Comparison of ENCODE assay signal across 8 cellular contexts in genomic region chr17:59361916-59362810, GRCh38. TPM values are rescaled to one million over a fixed set of nuclear protein-coding genes. Genes with fewer than 3 reads are reported as not detected.
DNase-seq lines count a peak whose midpoint lies in the region; ATAC-seq, FAIRE-seq and TF ChIP-seq lines count a peak whose summit lies in the region.

No MANE protein-coding gene starts in this region.

- no peak overlapping the region for H3K4me2 ChIP-seq in HepG2 (ENCODE audit: low read depth, low read length)

- no peak overlapping the region for H3K9ac ChIP-seq in HepG2 (ENCODE audit: insufficient read depth, low read depth, low read length)

- no peak overlapping the region for H2AFZ ChIP-seq in HepG2 (ENCODE audit: low read length)

- WGBS in esophagus, 2 donors = 42 to 54% methylated on average over 7 of the region's 7 CpGs
- WGBS in HepG2 (ENCODE audit: low lambda C conversion rate) = 99% methylated on average over 7 of the region's 7 CpGs

- no peaks in the 10 kb centered on the region for H3K9me3 ChIP-seq in cardiac muscle cell (ENCODE audit: low read depth)
- no peaks in the 10 kb centered on the region for H3K9me3 ChIP-seq in esophagus (ENCODE audit: control insufficient read depth in 2 of 2, insufficient read depth in 1 of 2, low read depth in 1 of 2, low read length in 1 of 2)
- no peaks in the 10 kb centered on the region for H3K9me3 ChIP-seq in gastrocnemius medialis
- H3K9me3 ChIP-seq in HepG2 (ENCODE audit: low read length) = no peaks in the 10 kb centered on the region

- H3K79me2 ChIP-seq in HepG2 (ENCODE audit: insufficient read depth, low read length) = peaks cover 11% of the 10 kb centered on the region

- CTCF ChIA-PET in activated CD4-positive, alpha-beta memory T cell treated with anti-CD3 and anti-CD28 coated beads for 36 hours (lab: Charles Lee) = interaction anchor here (0.7 to 2.3 kb wide), 12 partner anchors 19 to 424 kb away, joined by 3 to 18 read pairs (median 4); no protein-coding TSS in a partner anchor
- CTCF ChIA-PET in HepG2 (lab: Yijun Ruan, JAX; ENCODE audit: low intra/inter-chr PET ratio, low total read pairs) = no interaction called here

- peaks cover 63% of the 10 kb centered on the region for H3K4me1 ChIP-seq in cardiac muscle cell (ENCODE audit: low read depth)
- peaks cover 4 to 13% of the 10 kb centered on the region in 2 donors for H3K4me1 ChIP-seq in esophagus (ENCODE audit: control insufficient read depth in 2 of 2, insufficient read depth in 2 of 2, low read length in 1 of 2)
- peaks cover 86 to 93% of the 10 kb centered on the region in 2 donors for H3K4me1 ChIP-seq in gastrocnemius medialis
- H3K4me1 ChIP-seq in HepG2 (ENCODE audit: insufficient read depth, low read length) = peaks cover 44% of the 10 kb centered on the region

- H3K27ac ChIP-seq in cardiac muscle cell = peak overlapping the region; percentile 42
- H3K27ac ChIP-seq in esophagus (ENCODE audit: low read depth in 2 of 2, low read length in 1 of 2) = peak overlapping the region; percentile 52 to 75
- peak overlapping the region; percentile 96 to 99 (median 98) for H3K27ac ChIP-seq in gastrocnemius medialis
- H3K27ac ChIP-seq in HepG2 (ENCODE audit: extremely low read length, insufficient read depth, low read length) = no peak overlapping the region

- H3K36me3 ChIP-seq in cardiac muscle cell (peaks cover 11% of the 10 kb centered on the region), esophagus (ENCODE audit: control insufficient read depth in 2 of 2, insufficient read depth in 2 of 2, low read length in 1 of 2) (no peaks in the 10 kb centered on the region), gastrocnemius medialis (no peaks in the 10 kb centered on the region), HepG2 (replicated peaks in 1 of 2; ENCODE audit: control insufficient read depth in 1 of 2, insufficient read depth in 2 of 2, low read length in 2 of 2) (peaks cover 2 to 10% of the 10 kb centered on the region in 2 experiments; a peak in 3 of 5 replicates)

- no peak for TF ChIP-seq RAD21 in HepG2 (CRISPR knock-in tag; IDR thresholded peaks at IDR 0.05)

- DNase-seq in cardiac muscle cell (ENCODE audit: low read depth in 1 of 2, low spot score in 1 of 2) (peak in 1 of 2 donors; percentile 70), left ventricle myocardium superior (no peak), gastrocnemius medialis (no peak), C1 segment of cervical spinal cord (lab: John Stamatoyannopoulos, UW) (no peak), HepG2 (ENCODE audit: low spot score) (no peak)
- peak; percentile 60 for DNase-seq in activated CD4-positive, alpha-beta memory T cell treated with anti-CD3 and anti-CD28 coated beads for 36 hours

- peaks cover 3% of the 10 kb centered on the region for H3K36me3 Mint-ChIP-seq in activated CD4-positive, alpha-beta memory T cell treated with anti-CD3 and anti-CD28 coated beads for 36 hours

- in situ Hi-C loops in gastrocnemius medialis (cut with MboI; ENCODE audit: low sequenced_read_pairs in 4 of 4) = no loop called here
- in situ Hi-C loops in HepG2 (cut with HindIII; ENCODE audit: extremely low pct_ligation_motif_present, low pct_unique_long_range_greater_than_20kb) = no loop called here

- no peaks in the 10 kb centered on the region for H3K27me3 ChIP-seq in cardiac muscle cell
- no peaks in the 10 kb centered on the region for H3K27me3 ChIP-seq in esophagus (ENCODE audit: control insufficient read depth in 1 of 2, insufficient read depth in 2 of 2, low read length in 2 of 2)
- no peaks in the 10 kb centered on the region for H3K27me3 ChIP-seq in gastrocnemius medialis
- H3K27me3 ChIP-seq in HepG2 (ENCODE audit: control insufficient read depth in 1 of 2, insufficient read depth in 2 of 2, low read length in 2 of 2) = no peaks in the 10 kb centered on the region

- no peaks in the 10 kb centered on the region for H3K27me3 Mint-ChIP-seq in activated CD4-positive, alpha-beta memory T cell treated with anti-CD3 and anti-CD28 coated beads for 36 hours

- no peak for TF ChIP-seq CTCF in cardiac muscle cell (IDR thresholded peaks at IDR 0.05; ENCODE audit: low read depth, low read length)
- TF ChIP-seq CTCF in gastrocnemius medialis (IDR thresholded peaks at IDR 0.05 in 4 of 5, conservative IDR thresholded peaks at IDR 0.05 in 1 of 5) = no peak
- TF ChIP-seq CTCF in HepG2 (CRISPR knock-in tag; IDR thresholded peaks at IDR 0.05) = no peak

- no peak for FAIRE-seq in HepG2 (lab: Jason Lieb, UNC)

- peak overlapping the region; percentile 83 for H3K27ac Mint-ChIP-seq in activated CD4-positive, alpha-beta memory T cell treated with anti-CD3 and anti-CD28 coated beads for 36 hours

- POLR2A ChIA-PET in activated CD4-positive, alpha-beta memory T cell treated with anti-CD3 and anti-CD28 coated beads for 36 hours (lab: Charles Lee) = interaction anchor here (0.6 to 2.6 kb wide), 10 partner anchors 11 to 203 kb away, joined by 3 to 20 read pairs (median 4); partner anchors contain the start of gene DHX40
- POLR2A ChIA-PET in HepG2 (lab: Yijun Ruan, JAX) = no interaction called here

- ATAC-seq in left ventricle myocardium superior = no peak
- ATAC-seq in HG03378 (IDR thresholded peaks at IDR 0.05; ENCODE audit: unreplicated experiment) = peak; percentile 72
- ATAC-seq in gastrocnemius medialis = no peak
- no peak for ATAC-seq in HepG2

- TF ChIP-seq POLR2A in gastrocnemius medialis (IDR thresholded peaks at IDR 0.05) (no peak), HepG2 (IDR thresholded peaks at IDR 0.05; ENCODE audit: insufficient read depth in 1 of 2, low read depth in 2 of 2, low read length in 2 of 2) (no peak)

- intact Hi-C loops in left ventricle myocardium superior (cut with micrococcal nuclease) (no loop called here), gastrocnemius medialis (cut with DNase I; ENCODE audit: low total_unique reads) (no loop called here), HepG2 (cut with micrococcal nuclease; ENCODE audit: unreplicated experiment) (no loop called here)
- intact Hi-C loops in activated CD4-positive, alpha-beta memory T cell treated with anti-CD3 and anti-CD28 coated beads for 36 hours (cut with micrococcal nuclease) = loop anchor here (1.0 to 10.0 kb wide), 6 partner anchors 19 to 483 kb away; partner anchors contain the start of genes CLTC and YPEL2

- H3K4me3 Mint-ChIP-seq in activated CD4-positive, alpha-beta memory T cell treated with anti-CD3 and anti-CD28 coated beads for 36 hours = peak overlapping the region; percentile 21

- H4K20me1 ChIP-seq in HepG2 (ENCODE audit: insufficient read depth, low read length) = no peaks in the 10 kb centered on the region

- no peak for TF ChIP-seq EP300 in HepG2 (IDR thresholded peaks at IDR 0.05; ENCODE audit: low read depth in 2 of 2, low read length in 2 of 2)
- TF ChIP-seq EP300 in HepG2 (CRISPR knock-in tag; IDR thresholded peaks at IDR 0.05; ENCODE audit: borderline replicate concordance) = no peak

- H3K9me3 Mint-ChIP-seq in activated CD4-positive, alpha-beta memory T cell treated with anti-CD3 and anti-CD28 coated beads for 36 hours = no peaks in the 10 kb centered on the region

- peaks cover 78% of the 10 kb centered on the region for H3K4me1 Mint-ChIP-seq in activated CD4-positive, alpha-beta memory T cell treated with anti-CD3 and anti-CD28 coated beads for 36 hours (ENCODE audit: low read depth)

- no TSS peak for BruUV-seq in HepG2 (replicated peaks; lab: Mats Ljungman, UMichigan)

- H3K4me3 ChIP-seq in cardiac muscle cell (no peak overlapping the region), esophagus (ENCODE audit: low read depth in 1 of 2, low read length in 2 of 2) (no peak overlapping the region), gastrocnemius medialis (no peak overlapping the region), HepG2 (replicated peaks in 1 of 3; ENCODE audit: insufficient read depth in 1 of 3, low read depth in 2 of 3, low read length in 3 of 3) (no peak overlapping the region)

TF ChIP-seq in HepG2, 621 proteins besides CTCF, POLR2A, EP300 and RAD21 (continues in another document):
- no peak for TF ChIP-seq REXO4 (CRISPR knock-in tag; IDR thresholded peaks at IDR 0.05; ENCODE audit: borderline replicate concordance)
- TF ChIP-seq BRD4 (CRISPR knock-in tag; IDR thresholded peaks at IDR 0.05) = no peak

RNA-seq across cellular contexts. Expression of gene YPEL2, which starts 30.7 kb away (rescaled TPM):
- total RNA-seq in cardiac muscle cell (48.7 and 80.7 TPM in 2 replicates), left ventricle myocardium superior (38.9 TPM), gastrocnemius medialis (10 to 100 TPM; 18.9 to 27.4 (median 22.2) TPM), HepG2 (2016; rRNA removed; fragmentation: Illumina TruSeq; extraction: Trizol) (7.5 and 8.5 TPM in 2 replicates)
- polyA plus RNA-seq in cardiac muscle cell (79.3 and 95.5 TPM in 2 replicates), esophagus (1 to 10 TPM; 3.2 to 4.5 TPM), HepG2 (2011; rRNA removed) (18.2 and 21.1 TPM in 2 replicates)
- total RNA-seq in activated CD4-positive, alpha-beta memory T cell treated with anti-CD3 and anti-CD28 coated beads for 36 hours = 1 to 10 TPM; 7.6 to 9.4 TPM
- 18.9 and 21.5 TPM in 2 replicates for total RNA-seq in HepG2 (2016; cell fraction: cytosol; rRNA removed; fragmentation: Illumina TruSeq; extraction: Trizol; ENCODE audit: low read depth)
- 6.7 and 7.0 TPM in 2 replicates for total RNA-seq in HepG2 (2016; cell fraction: insoluble cytoplasmic fraction; rRNA removed; fragmentation: Illumina TruSeq; extraction: Trizol)
- total RNA-seq in HepG2 (2016; cell fraction: membrane; rRNA removed; fragmentation: Illumina TruSeq; extraction: Trizol) = 5.7 and 6.1 TPM in 2 replicates
- 9.8 and 11.4 TPM in 2 replicates for total RNA-seq in HepG2 (2016; cell fraction: nucleus; rRNA removed; fragmentation: Illumina TruSeq; extraction: Trizol)
- polyA plus RNA-seq in HepG2 (2011; cell fraction: cytosol; rRNA removed) = 8.0 and 10.6 TPM in 2 replicates
- polyA plus RNA-seq in HepG2 (2011; cell fraction: nucleus; rRNA removed) = 16.3 and 20.7 TPM in 2 replicates
- polyA plus RNA-seq in HepG2 (2012) = 11.0 TPM in 2 replicates
- 0.68 and 0.79 TPM in 2 replicates for polyA plus RNA-seq in HepG2 (2016; cell fraction: cytosol; fragmentation: Illumina TruSeq; extraction: Trizol; ENCODE audit: low read depth)
- polyA plus RNA-seq in HepG2 (2016; cell fraction: insoluble cytoplasmic fraction; fragmentation: Illumina TruSeq; extraction: Trizol; ENCODE audit: low read depth) = 5.2 and 5.6 TPM in 2 replicates
- 2.3 and 2.4 TPM in 2 replicates for polyA plus RNA-seq in HepG2 (2016; cell fraction: membrane; fragmentation: Illumina TruSeq; extraction: Trizol; ENCODE audit: low read depth)
- polyA plus RNA-seq in HepG2 (2016; cell fraction: nucleus; fragmentation: Illumina TruSeq; extraction: Trizol; ENCODE audit: insufficient read depth, low read depth) = 12.0 and 12.1 TPM in 2 replicates
- polyA minus RNA-seq in HepG2 (2011; rRNA and poly(A)+ RNA removed; ENCODE audit: low replicate concordance) = 10.4 and 56.0 TPM in 2 replicates
- polyA minus RNA-seq in HepG2 (2011; cell fraction: cytosol; rRNA and poly(A)+ RNA removed) = 12.7 and 15.6 TPM in 2 replicates
- 18.7 and 25.6 TPM in 2 replicates for polyA minus RNA-seq in HepG2 (2011; cell fraction: nucleus; rRNA and poly(A)+ RNA removed)
